8 cellular contexts compared by ENCODE assay signal in the genomic region with DNA sequence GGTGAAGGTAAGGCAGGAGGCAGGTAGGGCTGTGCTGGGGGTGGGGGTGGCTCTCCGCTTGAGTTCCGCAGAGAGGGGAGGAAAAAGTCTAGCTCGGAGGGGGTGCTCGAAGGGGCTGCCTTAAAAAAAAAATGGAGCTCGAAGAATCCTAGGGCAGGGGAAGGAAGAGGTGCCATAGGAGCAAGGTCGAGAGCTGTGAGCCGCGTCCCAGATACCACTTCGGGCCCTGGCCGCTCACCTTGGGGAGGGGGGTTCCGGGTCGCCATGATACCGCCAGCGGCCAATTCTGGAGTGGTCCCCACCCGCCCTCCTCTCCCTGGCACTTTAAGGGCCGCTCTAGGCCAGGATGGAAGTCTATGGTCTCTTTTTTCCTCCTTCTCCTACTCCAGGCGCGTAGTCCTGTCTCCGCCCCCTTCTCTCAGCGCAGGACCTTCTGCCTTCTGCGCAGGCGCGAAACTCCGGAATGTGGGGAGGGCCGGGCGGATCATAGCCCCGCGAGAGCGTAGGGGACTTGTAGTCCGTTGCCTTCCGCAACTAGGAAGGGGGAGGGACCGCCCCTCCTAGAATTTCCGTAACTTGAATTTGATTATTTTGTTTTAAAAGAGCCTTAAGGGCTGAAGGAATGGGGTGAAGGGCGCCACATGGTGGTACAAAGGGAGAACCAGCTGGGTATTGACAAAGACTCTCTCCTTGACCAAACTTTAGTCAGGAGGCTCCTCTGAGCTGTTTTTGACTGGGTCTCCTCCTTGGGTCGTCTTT. TPM values are rescaled to one million over a fixed set of nuclear protein-coding genes. Genes with fewer than 3 reads are reported as not detected.
DNase-seq lines count a peak whose midpoint lies in the region; ATAC-seq and TF ChIP-seq lines count a peak whose summit lies in the region.

A gene with protein sequence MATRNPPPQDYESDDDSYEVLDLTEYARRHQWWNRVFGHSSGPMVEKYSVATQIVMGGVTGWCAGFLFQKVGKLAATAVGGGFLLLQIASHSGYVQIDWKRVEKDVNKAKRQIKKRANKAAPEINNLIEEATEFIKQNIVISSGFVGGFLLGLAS (minus strand): TSS at position 293 of the 759 bp plus-strand sequence. CDS start 27 bp downstream, at position 266.

- intact Hi-C loops in naive thymus-derived CD4-positive, alpha-beta T cell (cut with micrococcal nuclease) = loop anchor here (1.0 to 10.0 kb wide), 9 partner anchors 198 to 584 kb away; a partner anchor contains a TSS

- peak within 1 kb of the TSS; percentile 86 to 97 (median 93) for H3K27ac Mint-ChIP-seq in naive thymus-derived CD4-positive, alpha-beta T cell
- peak within 1 kb of the TSS; percentile 89 for H3K27ac Mint-ChIP-seq in stimulated activated naive B cell treated with anti-CD40 and anti-IgM and Interleukin-4, amounts not matched to agents 10 μg/mL and 1 μg/mL and 100 μg/mL, for 72 hours

- no peaks in the 10 kb centered on the region for H3K27me3 ChIP-seq in DND-41 (ENCODE audit: insufficient read depth, low read length, poor library complexity)
- no peaks in the 10 kb centered on the region for H3K27me3 ChIP-seq in naive thymus-derived CD4-positive, alpha-beta T cell (ENCODE audit: control insufficient read depth in 2 of 2, insufficient read depth in 2 of 2, low read length in 2 of 2)

- peaks cover 12 to 54% (median 37%) of the 10 kb centered on the region in 7 donors for H3K4me1 Mint-ChIP-seq in naive thymus-derived CD4-positive, alpha-beta T cell
- peaks cover 10 to 18% of the 10 kb centered on the region in 2 donors for H3K4me1 Mint-ChIP-seq in stimulated activated naive B cell treated with anti-CD40 and anti-IgM and Interleukin-4, amounts not matched to agents 10 μg/mL and 1 μg/mL and 100 μg/mL, for 72 hours

- peak within 1 kb of the TSS; percentile 89 to 97 (median 93) for H3K4me3 Mint-ChIP-seq in naive thymus-derived CD4-positive, alpha-beta T cell
- H3K4me3 Mint-ChIP-seq in stimulated activated naive B cell treated with anti-CD40 and anti-IgM and Interleukin-4, amounts not matched to agents 10 μg/mL and 1 μg/mL and 100 μg/mL, for 72 hours = peak within 1 kb of the TSS; percentile 91 to 93

- peak; percentile 35 for TF ChIP-seq CTCF in DND-41 (IDR thresholded peaks at IDR 0.05; ENCODE audit: borderline replicate concordance, extremely low read depth, low read length, poor library complexity, severe bottlenecking)

- peaks cover 6% of the 10 kb centered on the region; the same call in 1 of the 2 replicates for H3K36me3 ChIP-seq in DND-41 (ENCODE audit: insufficient read depth, low read length)
- peaks cover 5% of the 10 kb centered on the region; the same call in 1 of the 2 replicates for H3K36me3 ChIP-seq in KOPT-K1 (ENCODE audit: insufficient read depth, low read length)
- H3K36me3 ChIP-seq in naive thymus-derived CD4-positive, alpha-beta T cell (ENCODE audit: control insufficient read depth in 2 of 3, insufficient read depth in 3 of 3, low read length in 3 of 3) = peaks cover 0 to 5% (median 0%) of the 10 kb centered on the region in 3 experiments

- H3K4me2 ChIP-seq in DND-41 (ENCODE audit: insufficient read depth, low read length) = peak within 1 kb of the TSS; percentile 71

- peaks cover 0 to 3% (median 0%) of the 10 kb centered on the region in 11 donors for H3K9me3 Mint-ChIP-seq in naive thymus-derived CD4-positive, alpha-beta T cell
- no peaks in the 10 kb centered on the region for H3K9me3 Mint-ChIP-seq in stimulated activated naive B cell treated with anti-CD40 and anti-IgM and Interleukin-4, amounts not matched to agents 10 μg/mL and 1 μg/mL and 100 μg/mL, for 72 hours

- H3K27ac ChIP-seq in DND-41 (ENCODE audit: low read length) = peak within 1 kb of the TSS; percentile 84
- peak within 1 kb of the TSS; percentile 73 for H3K27ac ChIP-seq in KOPT-K1 (ENCODE audit: low read depth, low read length, poor library complexity, severe bottlenecking)
- peak within 1 kb of the TSS; percentile 92 for H3K27ac ChIP-seq in naive thymus-derived CD4-positive, alpha-beta T cell (ENCODE audit: low read depth, low read length)

- peaks cover 21% of the 10 kb centered on the region for H3K4me1 ChIP-seq in DND-41 (ENCODE audit: insufficient read depth, low read length)
- H3K4me1 ChIP-seq in naive thymus-derived CD4-positive, alpha-beta T cell (ENCODE audit: control insufficient read depth in 2 of 2, insufficient read depth in 2 of 2, low read length in 2 of 2) = peaks cover 5 to 12% of the 10 kb centered on the region in 2 donors

- peaks cover 21% of the 10 kb centered on the region for H3K79me2 ChIP-seq in DND-41 (ENCODE audit: insufficient read depth, low read length)

- CTCF ChIA-PET in naive thymus-derived CD4-positive, alpha-beta T cell (lab: Charles Lee) = interaction anchor here (0.5 to 1.5 kb wide), 3 partner anchors 240 to 358 kb away, joined by 3 read pairs; no protein-coding TSS in a partner anchor

- POLR2A ChIA-PET in naive thymus-derived CD4-positive, alpha-beta T cell (lab: Charles Lee) = interaction anchor here (0.9 to 1.5 kb wide), 2 partner anchors 15 to 290 kb away, joined by 3 to 4 read pairs; no protein-coding TSS in a partner anchor

- no peaks in the 10 kb centered on the region for H3K9me3 ChIP-seq in DND-41 (ENCODE audit: insufficient read depth, low read length, severe bottlenecking)
- no peaks in the 10 kb centered on the region for H3K9me3 ChIP-seq in KOPT-K1 (ENCODE audit: insufficient read depth, low read length, poor library complexity, severe bottlenecking)
- no peaks in the 10 kb centered on the region for H3K9me3 ChIP-seq in naive thymus-derived CD4-positive, alpha-beta T cell (ENCODE audit: control insufficient read depth in 2 of 3, low read length in 3 of 3)

- peak within 1 kb of the TSS; percentile 66 for H3K9ac ChIP-seq in DND-41 (ENCODE audit: low read depth, low read length)

- ATAC-seq in DND-41 (ENCODE audit: insufficient read depth, low read depth) (peak; percentile 98), GM21786 (IDR thresholded peaks at IDR 0.05; ENCODE audit: unreplicated experiment) (peak; percentile 98)
- peak; percentile 98 for ATAC-seq in naive thymus-derived CD4-positive, alpha-beta T cell
- peak; percentile 96 to 98 for ATAC-seq in stimulated activated naive B cell treated with anti-CD40 and anti-IgM and Interleukin-4, amounts not matched to agents 10 μg/mL and 1 μg/mL and 100 μg/mL, for 72 hours (replicated peaks)

- peak within 1 kb of the TSS; percentile 89 for H2AFZ ChIP-seq in DND-41 (ENCODE audit: low read depth, low read length)

- H3K36me3 Mint-ChIP-seq in naive thymus-derived CD4-positive, alpha-beta T cell = peaks cover 0 to 17% (median 6%) of the 10 kb centered on the region in 5 donors
- H3K36me3 Mint-ChIP-seq in stimulated activated naive B cell treated with anti-CD40 and anti-IgM and Interleukin-4, amounts not matched to agents 10 μg/mL and 1 μg/mL and 100 μg/mL, for 72 hours = peaks cover 0 to 12% of the 10 kb centered on the region in 2 donors

- H3K4me3 ChIP-seq in DND-41 (ENCODE audit: low read depth in 1 of 2, low read length in 2 of 2) = peak within 1 kb of the TSS; percentile 50 to 72; a peak in 3 of 4 replicates
- H3K4me3 ChIP-seq in naive thymus-derived CD4-positive, alpha-beta T cell (ENCODE audit: low read length) = peak within 1 kb of the TSS; percentile 79

- H4K20me1 ChIP-seq in DND-41 (ENCODE audit: insufficient read depth, low read length) = no peaks in the 10 kb centered on the region

- DNase-seq in DND-41 = peak; percentile 94
- DNase-seq in RKO (ENCODE audit: low spot score) = peak; percentile 92
- peak; percentile 63 to 89 for DNase-seq in activated T-helper 1 cell treated with anti-CD3 and anti-CD28 coated beads, Interleukin-2, amount 50 U/mL, for 16 hours (ENCODE audit: low read depth in 1 of 2, low spot score in 1 of 2)
- peak; percentile 94 for DNase-seq in fibroblast of gingiva (ENCODE audit: low read depth)
- DNase-seq in naive thymus-derived CD4-positive, alpha-beta T cell = peak; percentile 75 to 93 (median 89)
- DNase-seq in stimulated activated naive B cell treated with anti-CD40 and anti-IgM and Interleukin-4, amounts not matched to agents 10 μg/mL and 1 μg/mL and 100 μg/mL, for 72 hours = peak; percentile 96

- H3K27me3 Mint-ChIP-seq in naive thymus-derived CD4-positive, alpha-beta T cell = no peaks in the 10 kb centered on the region
- no peaks in the 10 kb centered on the region for H3K27me3 Mint-ChIP-seq in stimulated activated naive B cell treated with anti-CD40 and anti-IgM and Interleukin-4, amounts not matched to agents 10 μg/mL and 1 μg/mL and 100 μg/mL, for 72 hours

RNA-seq across cellular contexts. Expression of the gene that starts here (rescaled TPM):
- 10 to 100 TPM in 1 of 5 experiments, 1 to 10 TPM in 4; 5.2 to 10.1 (median 9.8) TPM for total RNA-seq in naive thymus-derived CD4-positive, alpha-beta T cell
- 10 to 100 TPM; 25.8 to 28.1 TPM for polyA plus RNA-seq in naive thymus-derived CD4-positive, alpha-beta T cell

Comparison
In these comparisons a context has a peak if more than half of its experiments do, and no peak if none do; other contexts are left out.
1. Peak in every context shown above with its lines: DNase-seq, ATAC-seq, H3K4me3 ChIP-seq and H3K27ac ChIP-seq.